1 cellular context compared by ENCODE assay signal in the genomic region with DNA sequence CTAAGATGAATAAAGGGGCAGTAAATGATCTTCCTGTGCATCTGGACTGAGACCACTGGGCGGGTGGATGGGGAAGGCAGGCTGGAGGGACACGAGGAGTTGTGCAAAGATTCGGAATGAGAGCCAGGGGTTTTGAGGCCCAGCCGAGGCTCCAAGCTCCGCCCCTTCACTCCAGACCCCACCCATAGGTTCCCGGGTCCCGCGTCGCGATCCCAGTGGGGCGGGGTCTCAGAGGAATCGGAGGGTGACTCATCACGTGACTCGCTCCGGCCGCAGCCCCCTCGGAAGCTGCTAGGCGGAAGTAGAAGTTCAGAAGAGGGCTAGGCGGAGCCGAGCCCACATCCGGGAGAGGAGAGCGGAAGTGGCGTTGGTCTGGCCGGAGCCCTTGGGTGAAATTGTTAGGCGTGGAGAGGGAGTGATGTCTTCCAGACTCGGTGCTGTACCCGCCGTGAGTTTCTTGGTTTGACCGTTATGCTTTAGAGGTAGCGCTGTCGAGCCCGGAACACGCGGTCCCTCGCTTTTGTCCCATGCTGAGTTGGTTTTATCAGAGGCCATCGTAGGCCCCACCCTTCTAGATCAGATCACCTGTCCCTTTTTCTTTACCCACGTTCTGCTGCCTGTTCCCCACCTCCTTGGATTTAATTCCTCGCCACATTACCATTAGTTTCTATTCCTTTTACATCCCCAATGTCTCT.
TF ChIP-seq lines count a peak whose summit lies in the region.

A gene with protein sequence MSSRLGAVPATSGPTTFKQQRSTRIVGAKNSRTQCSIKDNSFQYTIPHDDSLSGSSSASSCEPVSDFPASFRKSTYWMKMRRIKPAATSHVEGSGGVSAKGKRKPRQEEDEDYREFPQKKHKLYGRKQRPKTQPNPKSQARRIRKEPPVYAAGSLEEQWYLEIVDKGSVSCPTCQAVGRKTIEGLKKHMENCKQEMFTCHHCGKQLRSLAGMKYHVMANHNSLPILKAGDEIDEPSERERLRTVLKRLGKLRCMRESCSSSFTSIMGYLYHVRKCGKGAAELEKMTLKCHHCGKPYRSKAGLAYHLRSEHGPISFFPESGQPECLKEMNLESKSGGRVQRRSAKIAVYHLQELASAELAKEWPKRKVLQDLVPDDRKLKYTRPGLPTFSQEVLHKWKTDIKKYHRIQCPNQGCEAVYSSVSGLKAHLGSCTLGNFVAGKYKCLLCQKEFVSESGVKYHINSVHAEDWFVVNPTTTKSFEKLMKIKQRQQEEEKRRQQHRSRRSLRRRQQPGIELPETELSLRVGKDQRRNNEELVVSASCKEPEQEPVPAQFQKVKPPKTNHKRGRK (plus strand): TSS at position 348 of the 695 bp plus-strand sequence. CDS start 71 bp downstream, at position 419.

TF ChIP-seq in SK-N-SH treated with all-trans-retinoic acid at 6 μM for 48 hours, 23 proteins besides CTCF, POLR2A, EP300 and RAD21 (continued from another document):
- TF ChIP-seq ZC3H10 (CRISPR knock-in tag; IDR thresholded peaks at IDR 0.05) (no peak), ZFP30 (CRISPR knock-in tag; IDR thresholded peaks at IDR 0.05) (no peak), BACH2 (CRISPR knock-in tag; IDR thresholded peaks at IDR 0.05; ENCODE audit: borderline replicate concordance) (no peak), CSDC2 (CRISPR knock-in tag; IDR thresholded peaks at IDR 0.05) (peak; percentile 74; the same call in 1 of the 2 replicates), ZNF565 (CRISPR knock-in tag; conservative IDR thresholded peaks at IDR 0.05; ENCODE audit: low read depth) (no peak; the same call in 1 of the 2 replicates), ARNTL (CRISPR knock-in tag; IDR thresholded peaks at IDR 0.05; ENCODE audit: borderline replicate concordance, low read depth) (no peak), RARB (CRISPR knock-in tag; IDR thresholded peaks at IDR 0.05) (no peak)
- TF ChIP-seq, protein P1, sequence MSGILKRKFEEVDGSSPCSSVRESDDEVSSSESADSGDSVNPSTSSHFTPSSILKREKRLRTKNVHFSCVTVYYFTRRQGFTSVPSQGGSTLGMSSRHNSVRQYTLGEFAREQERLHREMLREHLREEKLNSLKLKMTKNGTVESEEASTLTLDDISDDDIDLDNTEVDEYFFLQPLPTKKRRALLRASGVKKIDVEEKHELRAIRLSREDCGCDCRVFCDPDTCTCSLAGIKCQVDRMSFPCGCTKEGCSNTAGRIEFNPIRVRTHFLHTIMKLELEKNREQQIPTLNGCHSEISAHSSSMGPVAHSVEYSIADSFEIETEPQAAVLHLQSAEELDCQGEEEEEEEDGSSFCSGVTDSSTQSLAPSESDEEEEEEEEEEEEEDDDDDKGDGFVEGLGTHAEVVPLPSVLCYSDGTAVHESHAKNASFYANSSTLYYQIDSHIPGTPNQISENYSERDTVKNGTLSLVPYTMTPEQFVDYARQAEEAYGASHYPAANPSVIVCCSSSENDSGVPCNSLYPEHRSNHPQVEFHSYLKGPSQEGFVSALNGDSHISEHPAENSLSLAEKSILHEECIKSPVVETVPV (CRISPR knock-in tag; IDR thresholded peaks at IDR 0.05), result no peak
- TF ChIP-seq, protein P2, sequence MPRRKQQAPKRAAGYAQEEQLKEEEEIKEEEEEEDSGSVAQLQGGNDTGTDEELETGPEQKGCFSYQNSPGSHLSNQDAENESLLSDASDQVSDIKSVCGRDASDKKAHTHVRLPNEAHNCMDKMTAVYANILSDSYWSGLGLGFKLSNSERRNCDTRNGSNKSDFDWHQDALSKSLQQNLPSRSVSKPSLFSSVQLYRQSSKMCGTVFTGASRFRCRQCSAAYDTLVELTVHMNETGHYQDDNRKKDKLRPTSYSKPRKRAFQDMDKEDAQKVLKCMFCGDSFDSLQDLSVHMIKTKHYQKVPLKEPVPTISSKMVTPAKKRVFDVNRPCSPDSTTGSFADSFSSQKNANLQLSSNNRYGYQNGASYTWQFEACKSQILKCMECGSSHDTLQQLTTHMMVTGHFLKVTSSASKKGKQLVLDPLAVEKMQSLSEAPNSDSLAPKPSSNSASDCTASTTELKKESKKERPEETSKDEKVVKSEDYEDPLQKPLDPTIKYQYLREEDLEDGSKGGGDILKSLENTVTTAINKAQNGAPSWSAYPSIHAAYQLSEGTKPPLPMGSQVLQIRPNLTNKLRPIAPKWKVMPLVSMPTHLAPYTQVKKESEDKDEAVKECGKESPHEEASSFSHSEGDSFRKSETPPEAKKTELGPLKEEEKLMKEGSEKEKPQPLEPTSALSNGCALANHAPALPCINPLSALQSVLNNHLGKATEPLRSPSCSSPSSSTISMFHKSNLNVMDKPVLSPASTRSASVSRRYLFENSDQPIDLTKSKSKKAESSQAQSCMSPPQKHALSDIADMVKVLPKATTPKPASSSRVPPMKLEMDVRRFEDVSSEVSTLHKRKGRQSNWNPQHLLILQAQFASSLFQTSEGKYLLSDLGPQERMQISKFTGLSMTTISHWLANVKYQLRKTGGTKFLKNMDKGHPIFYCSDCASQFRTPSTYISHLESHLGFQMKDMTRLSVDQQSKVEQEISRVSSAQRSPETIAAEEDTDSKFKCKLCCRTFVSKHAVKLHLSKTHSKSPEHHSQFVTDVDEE (CRISPR knock-in tag; IDR thresholded peaks at IDR 0.05), result 0 out of 2 replicates have a peak, but pooled peaks have one; percentile 47
- TF ChIP-seq, protein P3, sequence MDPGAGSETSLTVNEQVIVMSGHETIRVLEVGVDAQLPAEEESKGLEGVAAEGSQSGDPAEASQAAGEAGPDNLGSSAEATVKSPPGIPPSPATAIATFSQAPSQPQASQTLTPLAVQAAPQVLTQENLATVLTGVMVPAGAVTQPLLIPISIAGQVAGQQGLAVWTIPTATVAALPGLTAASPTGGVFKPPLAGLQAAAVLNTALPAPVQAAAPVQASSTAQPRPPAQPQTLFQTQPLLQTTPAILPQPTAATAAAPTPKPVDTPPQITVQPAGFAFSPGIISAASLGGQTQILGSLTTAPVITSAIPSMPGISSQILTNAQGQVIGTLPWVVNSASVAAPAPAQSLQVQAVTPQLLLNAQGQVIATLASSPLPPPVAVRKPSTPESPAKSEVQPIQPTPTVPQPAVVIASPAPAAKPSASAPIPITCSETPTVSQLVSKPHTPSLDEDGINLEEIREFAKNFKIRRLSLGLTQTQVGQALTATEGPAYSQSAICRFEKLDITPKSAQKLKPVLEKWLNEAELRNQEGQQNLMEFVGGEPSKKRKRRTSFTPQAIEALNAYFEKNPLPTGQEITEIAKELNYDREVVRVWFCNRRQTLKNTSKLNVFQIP (CRISPR knock-in tag; IDR thresholded peaks at IDR 0.05; ENCODE audit: borderline replicate concordance, low read depth), result no peak
